11 cellular contexts compared by ENCODE assay signal in genomic region chr1:2050793-2051682, GRCh38. TPM values are rescaled to one million over a fixed set of nuclear protein-coding genes. Genes with fewer than 3 reads are reported as not detected.
DNase-seq lines count a peak whose midpoint lies in the region; ATAC-seq and TF ChIP-seq lines count a peak whose summit lies in the region.
"Had no signal": no experiment of that assay in that cellular context is flagged by ENCODE, and none has a peak within 500 bp of the region (broad histone marks: within the 10 kb centered on the region; RNA-seq: fewer than 3 reads in every experiment).

No MANE protein-coding gene starts in this region.

- no peaks in the 10 kb centered on the region for H3K9me3 Mint-ChIP-seq in natural killer cell treated with Interleukin-12 subunit alpha and Interleukin-12 subunit beta and Interleukin-15 and Interleukin-18, amount 100 ng/mL, for 72 hours

- in situ Hi-C loops in GM13977 (cut with MboI; ENCODE audit: low pct_unique_long_range_greater_than_20kb, low sequenced_read_pairs, unreplicated experiment): no loop called here

- peak overlapping the region in 1 of 2 donors; percentile 12 for H3K27ac Mint-ChIP-seq in natural killer cell treated with Interleukin-12 subunit alpha and Interleukin-12 subunit beta and Interleukin-15 and Interleukin-18, amount 100 ng/mL, for 72 hours

- H3K4me3 ChIP-seq in BLaER1 treated with 17β-estradiol and CSF1 and Interleukin-3, amounts not matched to agents 10 nM and 100 nM: peak overlapping the region; percentile 51 to 74 (median 62)
- no peak overlapping the region for H3K4me3 ChIP-seq in endocrine pancreas (ENCODE audit: control insufficient read depth, insufficient read depth, low read length)

- no peaks in the 10 kb centered on the region for H3K36me3 Mint-ChIP-seq in natural killer cell treated with Interleukin-12 subunit alpha and Interleukin-12 subunit beta and Interleukin-15 and Interleukin-18, amount 100 ng/mL, for 72 hours

- H3K27ac ChIP-seq in BLaER1 treated with 17β-estradiol and CSF1 and Interleukin-3, amounts not matched to agents 10 nM and 100 nM: no peak overlapping the region; a peak in 1 of 22 replicates

- ATAC-seq in natural killer cell treated with Interleukin-12 subunit alpha and Interleukin-12 subunit beta and Interleukin-15 and Interleukin-18, amount 100 ng/mL, for 72 hours: no peak
- no peak for ATAC-seq in HG02763 (IDR thresholded peaks at IDR 0.05; ENCODE audit: unreplicated experiment)

- peaks cover 8 to 15% of the 10 kb centered on the region in 2 donors for H3K4me1 Mint-ChIP-seq in natural killer cell treated with Interleukin-12 subunit alpha and Interleukin-12 subunit beta and Interleukin-15 and Interleukin-18, amount 100 ng/mL, for 72 hours (ENCODE audit: low read depth in 2 of 2)

- peaks cover 55 to 85% (median 66%) of the 10 kb centered on the region in 11 experiments for H3K27me3 ChIP-seq in BLaER1 treated with 17β-estradiol and CSF1 and Interleukin-3, amounts not matched to agents 10 nM and 100 nM
- no peaks in the 10 kb centered on the region for H3K27me3 ChIP-seq in endocrine pancreas (ENCODE audit: control insufficient read depth, insufficient read depth, low read length)
- H3K27me3 ChIP-seq: adrenal gland had no signal

- peak overlapping the region; percentile 53 to 85 (median 80); a peak in 21 of 22 replicates for H3K4me2 ChIP-seq in BLaER1 treated with 17β-estradiol and CSF1 and Interleukin-3, amounts not matched to agents 10 nM and 100 nM

- no peaks in the 10 kb centered on the region for H3K36me3 ChIP-seq in BLaER1 treated with 17β-estradiol and CSF1 and Interleukin-3, amounts not matched to agents 10 nM and 100 nM
- H3K36me3 ChIP-seq in endocrine pancreas (ENCODE audit: control insufficient read depth, insufficient read depth, low read length): no peaks in the 10 kb centered on the region
- H3K36me3 ChIP-seq: adrenal gland had no signal

- H3K9ac ChIP-seq in BLaER1 treated with 17β-estradiol and CSF1 and Interleukin-3, amounts not matched to agents 10 nM and 100 nM: peak overlapping the region in 6 of 11 experiments; percentile 28 to 67 (median 36); a peak in 6 of 22 replicates
- H3K9ac ChIP-seq in endocrine pancreas (ENCODE audit: control insufficient read depth, insufficient read depth, low read length): peak overlapping the region; percentile 76

- peaks cover 24 to 92% (median 80%) of the 10 kb centered on the region in 10 experiments for H3K4me1 ChIP-seq in BLaER1 treated with 17β-estradiol and CSF1 and Interleukin-3, amounts not matched to agents 10 nM and 100 nM
- no peaks in the 10 kb centered on the region for H3K4me1 ChIP-seq in endocrine pancreas (ENCODE audit: control insufficient read depth, insufficient read depth, low read length)

- H4K20me1 ChIP-seq in BLaER1 treated with 17β-estradiol and CSF1 and Interleukin-3, amounts not matched to agents 10 nM and 100 nM: peaks cover 0 to 60% (median 16%) of the 10 kb centered on the region in 11 experiments; a peak in 12 of 22 replicates

- H3K9me3 ChIP-seq in BLaER1 treated with 17β-estradiol and CSF1 and Interleukin-3, amounts not matched to agents 10 nM and 100 nM (replicated peaks in 1 of 11): no peaks in the 10 kb centered on the region
- H3K9me3 ChIP-seq in endocrine pancreas (ENCODE audit: control insufficient read depth, low read length): no peaks in the 10 kb centered on the region
- H3K9me3 ChIP-seq: adrenal gland had no signal

- TF ChIP-seq CTCF in GM13977 (IDR thresholded peaks at IDR 0.05; ENCODE audit: extremely low read depth, insufficient read depth, missing control alignments): no peak

- peak overlapping the region; percentile 45 for H3K4me3 Mint-ChIP-seq in natural killer cell treated with Interleukin-12 subunit alpha and Interleukin-12 subunit beta and Interleukin-15 and Interleukin-18, amount 100 ng/mL, for 72 hours

- H3K27me3 Mint-ChIP-seq in natural killer cell treated with Interleukin-12 subunit alpha and Interleukin-12 subunit beta and Interleukin-15 and Interleukin-18, amount 100 ng/mL, for 72 hours: peaks cover 0 to 7% of the 10 kb centered on the region in 2 donors

- DNase-seq in NCI-H69 (lab: John Stamatoyannopoulos, UW) (peak; percentile 24), NCI-H1092 treated with DMSO at 0.1 percent for 48 hours (lab: John Stamatoyannopoulos, UW) (no peak), NCI-H1417 treated with DMSO at 0.1 percent for 48 hours (lab: John Stamatoyannopoulos, UW) (no peak), GM13977 (ENCODE audit: low spot score) (no peak)
- DNase-seq in natural killer cell treated with Interleukin-12 subunit alpha and Interleukin-12 subunit beta and Interleukin-15 and Interleukin-18, amount 100 ng/mL, for 72 hours (ENCODE audit: low spot score): no peak
- DNase-seq: NCI-H446 had no signal

RNA-seq across cellular contexts. Expression of gene PRKCZ, which starts 0.8 kb away (rescaled TPM):
- 10 to 100 TPM; 10.8 to 13.2 TPM for total RNA-seq in natural killer cell treated with Interleukin-12 subunit alpha and Interleukin-12 subunit beta and Interleukin-15 and Interleukin-18, amount 100 ng/mL, for 72 hours

RNA-seq across cellular contexts. Expression of gene GABRD, which starts 31.9 kb away (rescaled TPM):
- not detected for total RNA-seq in natural killer cell treated with Interleukin-12 subunit alpha and Interleukin-12 subunit beta and Interleukin-15 and Interleukin-18, amount 100 ng/mL, for 72 hours
- total RNA-seq: pulmonary artery endothelial cell had no signal

RNA-seq across cellular contexts. Expression of gene CFAP74, which starts 47.5 kb away (rescaled TPM):
- not detected for total RNA-seq in natural killer cell treated with Interleukin-12 subunit alpha and Interleukin-12 subunit beta and Interleukin-15 and Interleukin-18, amount 100 ng/mL, for 72 hours
- total RNA-seq: pulmonary artery endothelial cell had no signal
